14 cellular contexts compared by ENCODE assay signal in the genomic region with DNA sequence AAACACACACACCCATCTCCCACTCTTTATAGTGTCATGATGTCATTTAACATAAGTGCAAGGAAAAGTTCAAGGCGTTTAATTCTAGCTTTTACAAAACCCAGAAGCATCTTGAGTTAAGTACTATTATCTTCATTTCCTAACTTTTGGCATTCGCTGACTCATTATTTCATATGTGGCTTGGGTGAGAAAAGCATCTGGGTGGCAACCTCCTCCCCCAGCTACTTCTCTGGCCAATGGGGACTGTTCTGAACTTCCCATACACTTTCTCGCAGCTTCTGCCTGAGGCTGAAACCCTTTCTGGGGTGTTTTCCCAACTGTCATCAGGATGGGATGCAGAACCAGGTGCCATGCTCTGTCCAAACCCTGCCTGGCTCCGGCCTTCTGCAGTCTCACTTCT. TPM values are rescaled to one million over a fixed set of nuclear protein-coding genes. Genes with fewer than 3 reads are reported as not detected.
A peak's percentile ranks its signal among the peaks of the same experiment; 100 is the strongest.
DNase-seq lines count a peak whose midpoint lies in the region; ATAC-seq and TF ChIP-seq lines count a peak whose summit lies in the region.
"Had no signal": no experiment of that assay in that cellular context is flagged by ENCODE, and none has a peak within 500 bp of the region (broad histone marks: within the 10 kb centered on the region; RNA-seq: fewer than 3 reads in every experiment).

No MANE protein-coding gene starts in this region.

- H3K4me3 Mint-ChIP-seq in neural crest cell: peak overlapping the region; percentile 36
- no peak overlapping the region for H3K4me3 Mint-ChIP-seq in activated CD8-positive, alpha-beta memory T cell treated with anti-CD3 and anti-CD28 coated beads, Interleukin-2, amount 10 ng/mL, durations not matched to agents 7 days and 5 days

- peaks cover 33% of the 10 kb centered on the region for H3K27me3 Mint-ChIP-seq in neural crest cell (ENCODE audit: low read depth)
- H3K27me3 Mint-ChIP-seq in activated CD8-positive, alpha-beta memory T cell treated with anti-CD3 and anti-CD28 coated beads, Interleukin-2, amount 10 ng/mL, durations not matched to agents 7 days and 5 days: peaks cover 12% of the 10 kb centered on the region

- no peaks in the 10 kb centered on the region for H3K36me3 Mint-ChIP-seq in neural crest cell (ENCODE audit: low read depth)
- peaks cover 5% of the 10 kb centered on the region for H3K36me3 Mint-ChIP-seq in activated CD8-positive, alpha-beta memory T cell treated with anti-CD3 and anti-CD28 coated beads, Interleukin-2, amount 10 ng/mL, durations not matched to agents 7 days and 5 days

- no peak for TF ChIP-seq CTCF in neural crest cell (conservative IDR thresholded peaks at IDR 0.05)

- ATAC-seq in HG03457 (IDR thresholded peaks at IDR 0.05; ENCODE audit: unreplicated experiment): no peak
- ATAC-seq in activated CD8-positive, alpha-beta memory T cell treated with anti-CD3 and anti-CD28 coated beads, Interleukin-2, amount 10 ng/mL, durations not matched to agents 7 days and 5 days: no peak

- CTCF ChIA-PET in activated CD8-positive, alpha-beta memory T cell treated with anti-CD3 and anti-CD28 coated beads, Interleukin-2, amount 10 ng/mL, durations not matched to agents 7 days and 5 days (lab: Charles Lee): interaction anchor here (6.8 kb wide), 1 partner anchor 10 kb away, joined by 68 read pairs; no protein-coding TSS in a partner anchor

- no peak overlapping the region for H3K27ac ChIP-seq in substantia nigra (ENCODE audit: low read depth, low read length, poor library complexity, severe bottlenecking)
- H3K27ac ChIP-seq: 22Rv1 had no signal

- DNase-seq in NK-92 treated with Interleukin-12 subunit alpha and Interleukin-12 subunit beta, amount 100 ng/mL, for 24 hours (lab: John Stamatoyannopoulos, UW): peak; percentile 31
- no peak for DNase-seq in NK-92 (lab: John Stamatoyannopoulos, UW; ENCODE audit: unreplicated experiment)
- peak; percentile 80 for DNase-seq in RPMI7951 (ENCODE audit: low read depth)
- peak; percentile 29 for DNase-seq in dedifferentiated amniotic fluid mesenchymal stem cell (ENCODE audit: extremely low spot score)
- DNase-seq in neural crest cell (ENCODE audit: low read depth, low spot score): no peak
- DNase-seq in substantia nigra (lab: John Stamatoyannopoulos, UW): no peak
- DNase-seq in activated CD8-positive, alpha-beta memory T cell treated with anti-CD3 and anti-CD28 coated beads, Interleukin-2, amount 10 ng/mL, durations not matched to agents 7 days and 5 days: no peak
- DNase-seq: activated CD4-positive, CD25-positive, alpha-beta regulatory T cell; cerebellar nuclear complex; DMS79 treated with DMSO at 0.1 percent for 48 hours; NCI-H187 treated with DMSO at 0.1 percent for 48 hours; stimulated activated CD4-positive, alpha-beta T cell treated with anti-CD3 and anti-CD28 coated beads, Interleukin-4, amount 100 ng/mL, for 1 hour had no signal

- peaks cover 4% of the 10 kb centered on the region for H3K9me3 Mint-ChIP-seq in neural crest cell
- H3K9me3 Mint-ChIP-seq in activated CD8-positive, alpha-beta memory T cell treated with anti-CD3 and anti-CD28 coated beads, Interleukin-2, amount 10 ng/mL, durations not matched to agents 7 days and 5 days (ENCODE audit: low read depth): no peaks in the 10 kb centered on the region

- no peak overlapping the region for H3K27ac Mint-ChIP-seq in neural crest cell (ENCODE audit: unreplicated experiment)
- H3K27ac Mint-ChIP-seq in activated CD8-positive, alpha-beta memory T cell treated with anti-CD3 and anti-CD28 coated beads, Interleukin-2, amount 10 ng/mL, durations not matched to agents 7 days and 5 days: no peak overlapping the region

- H3K4me1 Mint-ChIP-seq in neural crest cell: peaks cover 15% of the 10 kb centered on the region
- H3K4me1 Mint-ChIP-seq in activated CD8-positive, alpha-beta memory T cell treated with anti-CD3 and anti-CD28 coated beads, Interleukin-2, amount 10 ng/mL, durations not matched to agents 7 days and 5 days: peaks cover 23% of the 10 kb centered on the region

RNA-seq across cellular contexts. Expression of a gene that starts 2.8 kb away (rescaled TPM):
- 45.9 and 61.9 TPM in 2 replicates for total RNA-seq in RPMI7951 (2014; rRNA removed; shearing (Covaris generic))
- 98.8 and 109 TPM in 2 replicates for total RNA-seq in neural crest cell
- 10 to 100 TPM; 79.9 to 88.5 TPM for total RNA-seq in activated CD8-positive, alpha-beta memory T cell treated with anti-CD3 and anti-CD28 coated beads, Interleukin-2, amount 10 ng/mL, durations not matched to agents 7 days and 5 days

RNA-seq across cellular contexts. Expression of a gene that starts 48.3 kb away (rescaled TPM):
- 103 and 123 TPM in 2 replicates for total RNA-seq in RPMI7951 (2014; rRNA removed; shearing (Covaris generic))
- total RNA-seq in neural crest cell: 458 and 483 TPM in 2 replicates
- 100 to 1,000 TPM; 187 to 255 TPM for total RNA-seq in activated CD8-positive, alpha-beta memory T cell treated with anti-CD3 and anti-CD28 coated beads, Interleukin-2, amount 10 ng/mL, durations not matched to agents 7 days and 5 days

Comparison
In these comparisons a context has a peak if more than half of its experiments do, and no peak if none do; other contexts are left out.
1. DNase-seq: peak in NK-92 treated with Interleukin-12 subunit alpha and Interleukin-12 subunit beta, amount 100 ng/mL, for 24 hours (single experiment), RPMI7951 (single experiment) and dedifferentiated amniotic fluid mesenchymal stem cell (single experiment); none in NK-92 (single experiment), neural crest cell (single experiment), substantia nigra (0 of 49) and activated CD8-positive, alpha-beta memory T cell treated with anti-CD3 and anti-CD28 coated beads, Interleukin-2, amount 10 ng/mL, durations not matched to agents 7 days and 5 days (single experiment).